In genomic region chr11:2987881-2988280, GRCh38 we compare ENCODE assay signal across 9 cellular contexts. TPM values are rescaled to one million over a fixed set of nuclear protein-coding genes. Genes with fewer than 3 reads are reported as not detected.
DNase-seq lines count a peak whose midpoint lies in the region; ATAC-seq, FAIRE-seq and TF ChIP-seq lines count a peak whose summit lies in the region.
"Had no signal": no experiment of that assay in that cellular context is flagged by ENCODE, and none has a peak within 500 bp of the region (broad histone marks: within the 10 kb centered on the region; RNA-seq: fewer than 3 reads in every experiment).

No MANE protein-coding gene starts in this region.

- H3K27ac ChIP-seq in CD8-positive, alpha-beta T cell (ENCODE audit: low read depth, low read length), result peak overlapping the region; percentile 74
- H3K27ac ChIP-seq in cingulate gyrus (ENCODE audit: low read depth, low read length), result peak overlapping the region; percentile 75

- H3K36me3 ChIP-seq in CD8-positive, alpha-beta T cell (ENCODE audit: insufficient read depth, low read length), result no peaks in the 10 kb centered on the region

- H3K4me3 ChIP-seq in CD8-positive, alpha-beta T cell (ENCODE audit: low read depth, low read length), result peak overlapping the region; percentile 85

- POLR2A ChIA-PET in CD8-positive, alpha-beta T cell (lab: Charles Lee), result interaction anchor here (1.2 to 6.9 kb wide), 3 partner anchors 18 to 601 kb away, joined by 4 to 132 read pairs (median 39); no protein-coding TSS in a partner anchor
- POLR2A ChIA-PET in activated B cell treated with CpG ODN at 0.5 μM for 24 hours (lab: Charles Lee), result no interaction called here

- H3K36me3 Mint-ChIP-seq in CD8-positive, alpha-beta T cell, result peaks cover 49% of the 10 kb centered on the region
- H3K36me3 Mint-ChIP-seq in activated B cell treated with CpG ODN at 0.5 μM for 24 hours (ENCODE audit: low read depth), result peaks cover 25% of the 10 kb centered on the region
- H3K36me3 Mint-ChIP-seq in osteocyte (ENCODE audit: unreplicated experiment), result peaks cover 4% of the 10 kb centered on the region

- H3K4me1 Mint-ChIP-seq in CD8-positive, alpha-beta T cell (ENCODE audit: low read depth), result peaks cover 64% of the 10 kb centered on the region
- peaks cover 70% of the 10 kb centered on the region for H3K4me1 Mint-ChIP-seq in activated B cell treated with CpG ODN at 0.5 μM for 24 hours
- peaks cover 63% of the 10 kb centered on the region for H3K4me1 Mint-ChIP-seq in osteocyte (ENCODE audit: unreplicated experiment)

- TF ChIP-seq CTCF in CD8-positive, alpha-beta T cell (IDR thresholded peaks at IDR 0.05), result no peak
- TF ChIP-seq CTCF in activated B cell treated with CpG ODN at 0.5 μM for 24 hours (IDR thresholded peaks at IDR 0.05), result no peak
- no peak for TF ChIP-seq CTCF in osteocyte (IDR thresholded peaks at IDR 0.05)

- CTCF ChIA-PET in CD8-positive, alpha-beta T cell (lab: Charles Lee), result interaction anchor here (1.3 to 5.8 kb wide), 2 partner anchors 10 to 27 kb away, joined by 4 to 47 read pairs; no protein-coding TSS in a partner anchor
- CTCF ChIA-PET in activated B cell treated with CpG ODN at 0.5 μM for 24 hours (lab: Charles Lee), result no interaction called here

- H3K9me3 Mint-ChIP-seq in CD8-positive, alpha-beta T cell, result no peaks in the 10 kb centered on the region
- no peaks in the 10 kb centered on the region for H3K9me3 Mint-ChIP-seq in activated B cell treated with CpG ODN at 0.5 μM for 24 hours
- no peaks in the 10 kb centered on the region for H3K9me3 Mint-ChIP-seq in osteocyte (ENCODE audit: unreplicated experiment)

- no peaks in the 10 kb centered on the region for H3K9me3 ChIP-seq in CD8-positive, alpha-beta T cell (ENCODE audit: low read length)

- no peaks in the 10 kb centered on the region for H3K27me3 ChIP-seq in CD8-positive, alpha-beta T cell (ENCODE audit: insufficient read depth, low read length)

- TF ChIP-seq POLR2A in GM12891 (IDR thresholded peaks at IDR 0.05; ENCODE audit: low read depth, low read length), result no peak

- peak; percentile 37 for ATAC-seq in CD8-positive, alpha-beta T cell
- no peak for ATAC-seq in activated B cell treated with CpG ODN at 0.5 μM for 24 hours (ENCODE audit: low read depth)
- no peak for ATAC-seq in HG02840 (IDR thresholded peaks at IDR 0.05; ENCODE audit: low FRiP score, unreplicated experiment)
- ATAC-seq in GM21619 (IDR thresholded peaks at IDR 0.05; ENCODE audit: unreplicated experiment), result no peak

- H3K4me1 ChIP-seq in CD8-positive, alpha-beta T cell (ENCODE audit: insufficient read depth, low read length), result peaks cover 61% of the 10 kb centered on the region

- no peaks in the 10 kb centered on the region for H3K27me3 Mint-ChIP-seq in CD8-positive, alpha-beta T cell (ENCODE audit: low read depth)
- H3K27me3 Mint-ChIP-seq in activated B cell treated with CpG ODN at 0.5 μM for 24 hours (no peaks in the 10 kb centered on the region), osteocyte (ENCODE audit: unreplicated experiment) (no peaks in the 10 kb centered on the region)

- H3K27ac Mint-ChIP-seq in CD8-positive, alpha-beta T cell, result peak overlapping the region; percentile 86
- H3K27ac Mint-ChIP-seq in activated B cell treated with CpG ODN at 0.5 μM for 24 hours (peak overlapping the region; percentile 20), osteocyte (ENCODE audit: unreplicated experiment) (peak overlapping the region; percentile 94)

- peak overlapping the region; percentile 97 for H3K4me3 Mint-ChIP-seq in CD8-positive, alpha-beta T cell
- peak overlapping the region; percentile 96 for H3K4me3 Mint-ChIP-seq in activated B cell treated with CpG ODN at 0.5 μM for 24 hours
- peak overlapping the region; percentile 91 for H3K4me3 Mint-ChIP-seq in osteocyte (ENCODE audit: unreplicated experiment)

- peak in 6 of 7 experiments; percentile 29 to 76 (median 60) for DNase-seq in CD8-positive, alpha-beta T cell
- DNase-seq in activated B cell treated with CpG ODN at 0.5 μM for 24 hours (no peak), osteocyte (ENCODE audit: extremely low spot score, unreplicated experiment) (no peak), GM12891 (ENCODE audit: insufficient read length, low spot score) (no peak), putamen (ENCODE audit: low spot score) (no peak)
- DNase-seq: NCI-H774 had no signal

- FAIRE-seq in GM12891 (lab: Jason Lieb, UNC), result no peak

- intact Hi-C loops in CD8-positive, alpha-beta T cell (cut with DNase I, micrococcal nuclease), result loop anchor here (1.0 to 5.0 kb wide), 4 partner anchors 13 to 36 kb away; no protein-coding TSS in a partner anchor
- intact Hi-C loops in activated B cell treated with CpG ODN at 0.5 μM for 24 hours (cut with micrococcal nuclease), result no loop called here

TF ChIP-seq in GM12891, 5 proteins besides CTCF, POLR2A, EP300 and RAD21:
- no peak for TF ChIP-seq PAX5 (IDR thresholded peaks at IDR 0.05; ENCODE audit: insufficient read depth, low read length, severe bottlenecking)
- TF ChIP-seq SPI1 (IDR thresholded peaks at IDR 0.05; ENCODE audit: low read depth, low read length), result no peak
- no peak for TF ChIP-seq TAF1 (IDR thresholded peaks at IDR 0.05; ENCODE audit: low read depth, low read length)
- no peak for TF ChIP-seq POU2F2 (IDR thresholded peaks at IDR 0.05; ENCODE audit: low read depth, low read length)
- no peak for TF ChIP-seq POLR2AphosphoS5 (IDR thresholded peaks at IDR 0.05; ENCODE audit: low read depth, low read length)
TF ChIP-seq in GM12891: peak in this region for 0.

RNA-seq across cellular contexts. Expression of gene NAP1L4, which starts 4.2 kb away (rescaled TPM):
- 100 to 1,000 TPM; 276 to 290 TPM for total RNA-seq in CD8-positive, alpha-beta T cell
- total RNA-seq in activated B cell treated with CpG ODN at 0.5 μM for 24 hours, result 112 and 115 TPM in 2 replicates
- total RNA-seq in osteocyte, result 147 and 148 TPM in 2 replicates
- polyA plus RNA-seq in GM12891 (2012; ENCODE audit: low read depth, missing spikeins), result 85.6 TPM

RNA-seq across cellular contexts. Expression of gene PHLDA2, which starts 58.7 kb away (rescaled TPM):
- 1 to 10 TPM in 1 of 2 experiments, under 1 TPM in 1; 0.61 to 1.6 TPM for total RNA-seq in CD8-positive, alpha-beta T cell
- 0.42 and 0.54 TPM in 2 replicates for total RNA-seq in activated B cell treated with CpG ODN at 0.5 μM for 24 hours
- total RNA-seq in osteocyte, result 89.6 and 96.1 TPM in 2 replicates
- polyA plus RNA-seq in GM12891 (2012; ENCODE audit: low read depth, missing spikeins), result 0.42 TPM

Comparison
In these comparisons a context has a peak if more than half of its experiments do, and no peak if none do; other contexts are left out.
1. DNase-seq: peak in CD8-positive, alpha-beta T cell (6 of 7); none in activated B cell treated with CpG ODN at 0.5 μM for 24 hours (single experiment), osteocyte (single experiment), GM12891 (single experiment) and putamen (single experiment).
2. H3K27ac Mint-ChIP-seq: peak in every context shown above with its lines; median percentile 94 in osteocyte; 86 in CD8-positive, alpha-beta T cell; 20 in activated B cell treated with CpG ODN at 0.5 μM for 24 hours.
3. RNA of gene PHLDA2, which starts 58.7 kb away (total RNA-seq): 89.6 to 96.1 TPM in osteocyte; 0.61 to 1.6 TPM in CD8-positive, alpha-beta T cell and 0.42 to 0.54 TPM in activated B cell treated with CpG ODN at 0.5 μM for 24 hours; every median in the first group is over 10 times any median in the second.
4. Peak in every context shown above with its lines, with median percentiles within 50 percentile points of each other: H3K4me3 Mint-ChIP-seq.